In genomic region chr12:53196486-53196885, GRCh38 we compare ENCODE assay signal across 1 cellular context.
TF ChIP-seq lines count a peak whose summit lies in the region.

No MANE protein-coding gene starts in this region.

TF ChIP-seq in HepG2, 621 proteins besides CTCF, POLR2A, EP300 and RAD21:
- TF ChIP-seq ZBTB39 (CRISPR knock-in tag; IDR thresholded peaks at IDR 0.05), result no peak
- TF ChIP-seq AGO2 (optimal IDR thresholded peaks at IDR 0.05; ENCODE audit: low read depth, low read length), result peak; percentile 54
